ENCODE assay signal across 14 cellular contexts in the genomic region with DNA sequence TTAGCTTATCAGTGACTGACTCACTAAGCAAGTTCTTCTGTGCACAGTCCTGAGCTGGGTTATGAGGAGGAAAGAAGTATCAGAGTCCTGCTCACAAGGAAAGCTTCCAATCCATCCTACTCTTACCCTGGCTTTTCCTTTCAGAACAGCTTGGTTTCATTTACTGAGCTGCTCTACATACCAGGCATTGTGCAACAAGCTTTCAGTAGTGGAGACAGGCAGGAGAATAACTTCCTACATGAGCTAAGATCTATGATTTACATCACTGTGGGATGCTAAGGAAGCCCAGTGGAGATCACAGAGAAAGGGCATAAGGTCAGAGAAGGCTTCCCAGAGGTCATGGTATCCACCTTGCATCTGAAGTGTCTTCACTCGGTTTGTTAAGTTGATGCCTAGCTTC.
"Had no signal": no experiment of that assay in that cellular context is flagged by ENCODE, and none has a peak within 500 bp of the region (broad histone marks: within the 10 kb centered on the region; RNA-seq: fewer than 3 reads in every experiment).

No MANE protein-coding gene starts in this region.

- H3K27ac Mint-ChIP-seq: stimulated activated naive B cell treated with anti-CD40 and anti-IgM and Interleukin-4, amounts not matched to agents 10 μg/mL and 1 μg/mL and 100 μg/mL, for 72 hours had no signal

- ATAC-seq: activated CD4-positive, CD25-positive, alpha-beta regulatory T cell treated with anti-CD3 and anti-CD28 coated beads, Interleukin-2, amount 50 U/mL, for 24 hours; gastrocnemius medialis; heart left ventricle; left colon; pancreas; stimulated activated naive B cell treated with anti-CD40 and anti-IgM and Interleukin-4, amounts not matched to agents 10 μg/mL and 1 μg/mL and 100 μg/mL, for 72 hours had no signal

- H3K4me3 ChIP-seq: cardiac muscle cell, gastrocnemius medialis, heart left ventricle, pancreas, thyroid gland, uterus had no signal

- H3K36me3 ChIP-seq: cardiac muscle cell, gastrocnemius medialis, heart left ventricle, pancreas, thyroid gland, uterus had no signal

- H3K27ac ChIP-seq: cardiac muscle cell, gastrocnemius medialis, heart left ventricle, pancreas, thyroid gland, uterus had no signal

- DNase-seq: activated CD4-positive, alpha-beta T cell treated with anti-CD3 and anti-CD28 coated beads, Interleukin-2, amount 50 U/mL, for 4 hours; activated naive CD4-positive, alpha-beta T cell treated with anti-CD3 and anti-CD28 coated beads for 36 hours; gastrocnemius medialis; heart left ventricle; left colon; naive B cell; pancreas; stimulated activated CD4-positive, alpha-beta T cell treated with anti-CD3 and anti-CD28 coated beads, Interleukin-12 subunit alpha, Interleukin-12 subunit beta, amount 100 ng/mL, for 4 hours; stimulated activated naive B cell treated with anti-CD40 and anti-IgM and Interleukin-4, amounts not matched to agents 10 μg/mL and 1 μg/mL and 100 μg/mL, for 72 hours; T-helper 2 cell; thyroid gland; uterus had no signal

- H3K4me3 Mint-ChIP-seq: activated naive CD4-positive, alpha-beta T cell treated with anti-CD3 and anti-CD28 coated beads for 36 hours; naive B cell; stimulated activated naive B cell treated with anti-CD40 and anti-IgM and Interleukin-4, amounts not matched to agents 10 μg/mL and 1 μg/mL and 100 μg/mL, for 72 hours had no signal

- H3K9me3 ChIP-seq: gastrocnemius medialis, heart left ventricle, pancreas, thyroid gland, uterus had no signal

- H3K36me3 Mint-ChIP-seq: naive B cell; stimulated activated naive B cell treated with anti-CD40 and anti-IgM and Interleukin-4, amounts not matched to agents 10 μg/mL and 1 μg/mL and 100 μg/mL, for 72 hours had no signal

- H3K27me3 Mint-ChIP-seq: stimulated activated naive B cell treated with anti-CD40 and anti-IgM and Interleukin-4, amounts not matched to agents 10 μg/mL and 1 μg/mL and 100 μg/mL, for 72 hours had no signal

- H3K27me3 ChIP-seq: cardiac muscle cell, gastrocnemius medialis, heart left ventricle, pancreas, thyroid gland, uterus had no signal

- H3K4me1 ChIP-seq: gastrocnemius medialis, pancreas, thyroid gland, uterus had no signal

- H3K9me3 Mint-ChIP-seq: activated naive CD4-positive, alpha-beta T cell treated with anti-CD3 and anti-CD28 coated beads for 36 hours; naive B cell; stimulated activated naive B cell treated with anti-CD40 and anti-IgM and Interleukin-4, amounts not matched to agents 10 μg/mL and 1 μg/mL and 100 μg/mL, for 72 hours had no signal
